ENCODE assay signal across 11 cellular contexts in the genomic region with DNA sequence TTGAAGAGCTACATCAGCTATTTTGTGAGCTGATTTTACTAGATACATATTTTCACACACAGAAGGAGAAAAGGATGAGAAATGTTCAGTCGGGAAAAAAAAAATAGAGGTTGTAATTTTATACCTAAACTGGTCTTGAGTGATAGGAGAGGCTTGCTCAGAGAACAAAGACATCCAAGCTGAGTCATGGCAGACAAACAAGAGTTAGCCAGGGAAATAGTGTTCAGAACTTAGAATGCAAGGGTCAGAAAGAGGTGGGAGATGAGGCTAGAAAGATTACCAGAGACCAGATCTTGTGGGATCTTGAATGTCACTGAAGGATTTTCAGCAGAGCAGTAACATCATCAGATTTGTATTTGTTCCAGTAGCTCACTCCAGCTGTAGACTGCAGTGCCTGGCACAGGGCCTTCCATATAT.
DNase-seq lines count a peak whose midpoint lies in the region; ATAC-seq and TF ChIP-seq lines count a peak whose summit lies in the region.
"Had no signal": no experiment of that assay in that cellular context is flagged by ENCODE, and none has a peak within 500 bp of the region (broad histone marks: within the 10 kb centered on the region; RNA-seq: fewer than 3 reads in every experiment).

No MANE protein-coding gene starts in this region.

- DNase-seq in GM03348 (ENCODE audit: low spot score) (peak; percentile 29), SJCRH30 (peak; percentile 14 to 55), fibroblast of gingiva (ENCODE audit: low read depth) (peak; percentile 28), pulmonary artery endothelial cell (ENCODE audit: low read depth, low spot score) (peak; percentile 41), left ventricle myocardium inferior (no peak), COLO668 (lab: John Stamatoyannopoulos, UW; ENCODE audit: unreplicated experiment) (no peak), mucosa of gallbladder (ENCODE audit: low spot score) (no peak), upper lobe of left lung (no peak)
- DNase-seq: activated naive CD4-positive, alpha-beta T cell treated with anti-CD3 and anti-CD28 coated beads, Interleukin-2, amount 50 U/mL, for 16 hours; DND-41; spleen had no signal

- TF ChIP-seq EP300 in upper lobe of left lung (IDR thresholded peaks at IDR 0.05): no peak

- 58 to 61% methylated on average over 1 of the region's 1 CpG for WGBS in upper lobe of left lung, 2 donors

- H3K4me3 ChIP-seq in SJCRH30: no peak overlapping the region
- H3K4me3 ChIP-seq in left ventricle myocardium inferior: no peak overlapping the region
- H3K4me3 ChIP-seq in upper lobe of left lung: no peak overlapping the region
- H3K4me3 ChIP-seq: spleen had no signal

- H3K9me3 ChIP-seq in SJCRH30 (replicated peaks) (no peaks in the 10 kb centered on the region), left ventricle myocardium inferior (replicated peaks) (no peaks in the 10 kb centered on the region), upper lobe of left lung (no peaks in the 10 kb centered on the region)
- H3K9me3 ChIP-seq: spleen had no signal

- H3K36me3 ChIP-seq in SJCRH30: peaks cover 4% of the 10 kb centered on the region; the same call in 1 of the 2 replicates
- peaks cover 14% of the 10 kb centered on the region for H3K36me3 ChIP-seq in left ventricle myocardium inferior
- peaks cover 0 to 6% (median 4%) of the 10 kb centered on the region in 4 donors for H3K36me3 ChIP-seq in upper lobe of left lung

- intact Hi-C loops in left ventricle myocardium inferior (cut with micrococcal nuclease): no loop called here

- peak overlapping the region; percentile 14; the same call in 1 of the 2 replicates for H3K27ac ChIP-seq in SJCRH30
- H3K27ac ChIP-seq in left ventricle myocardium inferior (replicated peaks): no peak overlapping the region
- no peak overlapping the region for H3K27ac ChIP-seq in upper lobe of left lung
- H3K27ac ChIP-seq: spleen had no signal

- H3K27me3 ChIP-seq in SJCRH30 (no peaks in the 10 kb centered on the region), left ventricle myocardium inferior (ENCODE audit: low read depth) (no peaks in the 10 kb centered on the region), upper lobe of left lung (no peaks in the 10 kb centered on the region)
- H3K27me3 ChIP-seq: spleen had no signal

- TF ChIP-seq POLR2A in upper lobe of left lung (IDR thresholded peaks at IDR 0.05): no peak

- TF ChIP-seq CTCF in left ventricle myocardium inferior (IDR thresholded peaks at IDR 0.05; ENCODE audit: borderline replicate concordance) (no peak), upper lobe of left lung (IDR thresholded peaks at IDR 0.05) (no peak)

- no peaks in the 10 kb centered on the region for H3K4me1 ChIP-seq in SJCRH30
- peaks cover 14% of the 10 kb centered on the region for H3K4me1 ChIP-seq in left ventricle myocardium inferior
- H3K4me1 ChIP-seq in upper lobe of left lung: peaks cover 0 to 10% (median 2%) of the 10 kb centered on the region in 4 donors

- no peak for ATAC-seq in upper lobe of left lung (ENCODE audit: low FRiP score in 2 of 2)

Comparison
In these comparisons a context has a peak if more than half of its experiments do, and no peak if none do; other contexts are left out.
1. DNase-seq: peak in GM03348 (single experiment), SJCRH30 (2 of 2), fibroblast of gingiva (single experiment) and pulmonary artery endothelial cell (single experiment); none in left ventricle myocardium inferior (single experiment), COLO668 (single experiment), mucosa of gallbladder (single experiment) and upper lobe of left lung (0 of 2).